Comparison of ENCODE assay signal across 1 cellular context in the genomic region with DNA sequence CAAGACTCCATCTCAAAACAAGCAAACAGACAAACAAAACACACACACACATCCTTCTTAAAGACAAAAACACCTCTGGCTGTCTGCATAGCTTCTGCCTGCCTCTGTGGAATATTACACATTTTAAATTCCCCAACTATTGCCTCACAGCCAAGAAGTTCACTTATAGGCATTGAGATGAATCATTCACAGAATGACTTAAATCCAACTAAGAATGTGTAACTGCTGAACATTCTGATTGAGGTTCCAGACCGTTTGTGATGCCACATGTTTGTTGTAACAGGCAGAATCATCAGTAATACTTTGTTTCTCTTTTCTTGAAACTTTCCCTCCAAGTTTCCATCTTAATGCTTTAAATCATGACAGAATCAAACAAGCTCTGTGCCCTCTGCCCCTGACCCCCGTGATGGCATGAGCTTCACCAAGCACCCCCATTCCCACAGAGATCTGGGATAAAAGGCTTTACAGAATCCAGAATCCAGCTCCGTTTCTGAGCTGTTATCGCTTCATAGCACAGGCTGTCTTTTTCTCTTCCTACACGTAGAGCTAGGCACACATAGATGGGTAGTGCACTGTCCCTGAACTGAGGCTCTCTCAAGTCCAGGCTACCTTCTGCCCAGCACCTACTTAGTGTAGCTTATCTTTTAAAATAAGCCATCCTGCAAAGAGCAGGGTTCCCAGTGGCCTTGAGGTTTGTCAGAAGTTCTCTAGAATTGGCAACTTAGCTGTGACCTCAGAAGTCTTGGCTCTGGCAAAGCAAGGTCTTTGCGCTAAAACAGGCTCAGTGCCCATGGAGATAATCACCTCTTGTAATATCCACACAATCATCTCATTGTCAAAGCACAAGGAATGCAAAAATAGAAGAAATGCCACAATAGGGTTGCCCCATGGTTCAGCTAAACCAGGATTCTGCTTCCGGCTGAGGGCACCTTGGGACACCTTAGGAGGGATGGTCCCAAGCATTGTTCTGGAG.
TF ChIP-seq lines count a peak whose summit lies in the region.

No MANE protein-coding gene starts in this region.

TF ChIP-seq in K562, 482 proteins besides CTCF, POLR2A, EP300 and RAD21 (continued from another document):
- TF ChIP-seq CEBPG (CRISPR knock-in tag; IDR thresholded peaks at IDR 0.05): peak; percentile 39; the same call in 1 of the 2 replicates
- TF ChIP-seq CEBPG (tag; conservative IDR thresholded peaks at IDR 0.05 in 1 of 2, IDR thresholded peaks at IDR 0.05 in 1 of 2): peak; percentile 43 to 79; a peak in 1 of 4 replicates
- TF ChIP-seq, protein P1, sequence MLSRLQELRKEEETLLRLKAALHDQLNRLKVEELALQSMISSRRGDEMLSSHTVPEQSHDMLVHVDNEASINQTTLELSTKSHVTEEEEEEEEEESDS (CRISPR knock-in tag; IDR thresholded peaks at IDR 0.05): no peak
- no peak for TF ChIP-seq ATF6 (CRISPR knock-in tag; IDR thresholded peaks at IDR 0.05)
- no peak for TF ChIP-seq POU5F1 (IDR thresholded peaks at IDR 0.05; ENCODE audit: borderline replicate concordance, low read depth, low read length, partially characterized antibody)
- TF ChIP-seq, protein P2, sequence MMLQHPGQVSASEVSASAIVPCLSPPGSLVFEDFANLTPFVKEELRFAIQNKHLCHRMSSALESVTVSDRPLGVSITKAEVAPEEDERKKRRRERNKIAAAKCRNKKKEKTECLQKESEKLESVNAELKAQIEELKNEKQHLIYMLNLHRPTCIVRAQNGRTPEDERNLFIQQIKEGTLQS (IDR thresholded peaks at IDR 0.05): peak; percentile 42; the same call in 1 of the 2 replicates
- TF ChIP-seq, protein P2 (CRISPR knock-in tag; conservative IDR thresholded peaks at IDR 0.05): no peak
- TF ChIP-seq HCFC1 (IDR thresholded peaks at IDR 0.05; ENCODE audit: low read depth, low read length): no peak
- TF ChIP-seq, protein P3, sequence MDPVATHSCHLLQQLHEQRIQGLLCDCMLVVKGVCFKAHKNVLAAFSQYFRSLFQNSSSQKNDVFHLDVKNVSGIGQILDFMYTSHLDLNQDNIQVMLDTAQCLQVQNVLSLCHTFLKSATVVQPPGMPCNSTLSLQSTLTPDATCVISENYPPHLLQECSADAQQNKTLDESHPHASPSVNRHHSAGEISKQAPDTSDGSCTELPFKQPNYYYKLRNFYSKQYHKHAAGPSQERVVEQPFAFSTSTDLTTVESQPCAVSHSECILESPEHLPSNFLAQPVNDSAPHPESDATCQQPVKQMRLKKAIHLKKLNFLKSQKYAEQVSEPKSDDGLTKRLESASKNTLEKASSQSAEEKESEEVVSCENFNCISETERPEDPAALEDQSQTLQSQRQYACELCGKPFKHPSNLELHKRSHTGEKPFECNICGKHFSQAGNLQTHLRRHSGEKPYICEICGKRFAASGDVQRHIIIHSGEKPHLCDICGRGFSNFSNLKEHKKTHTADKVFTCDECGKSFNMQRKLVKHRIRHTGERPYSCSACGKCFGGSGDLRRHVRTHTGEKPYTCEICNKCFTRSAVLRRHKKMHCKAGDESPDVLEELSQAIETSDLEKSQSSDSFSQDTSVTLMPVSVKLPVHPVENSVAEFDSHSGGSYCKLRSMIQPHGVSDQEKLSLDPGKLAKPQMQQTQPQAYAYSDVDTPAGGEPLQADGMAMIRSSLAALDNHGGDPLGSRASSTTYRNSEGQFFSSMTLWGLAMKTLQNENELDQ (CRISPR knock-in tag; IDR thresholded peaks at IDR 0.05; ENCODE audit: borderline replicate concordance): no peak
- TF ChIP-seq ZNF41 (CRISPR knock-in tag; conservative IDR thresholded peaks at IDR 0.05): no peak
- TF ChIP-seq FOSL1 (tag; conservative IDR thresholded peaks at IDR 0.05): 0 out of 2 replicates have a peak, but pooled peaks have one; percentile 10
- TF ChIP-seq MCM5 (IDR thresholded peaks at IDR 0.05; ENCODE audit: low read depth): no peak
- TF ChIP-seq NCOA2 (IDR thresholded peaks at IDR 0.05; ENCODE audit: partially characterized antibody in 2 of 2): no peak
- TF ChIP-seq GMEB1 (CRISPR knock-in tag; IDR thresholded peaks at IDR 0.05): no peak
- TF ChIP-seq SFPQ (IDR thresholded peaks at IDR 0.05; ENCODE audit: low read depth, low read length): no peak
- TF ChIP-seq FOXP1 (CRISPR knock-in tag; IDR thresholded peaks at IDR 0.05): no peak
TF ChIP-seq in K562: peak in this region for 3.
